In the genomic region with DNA sequence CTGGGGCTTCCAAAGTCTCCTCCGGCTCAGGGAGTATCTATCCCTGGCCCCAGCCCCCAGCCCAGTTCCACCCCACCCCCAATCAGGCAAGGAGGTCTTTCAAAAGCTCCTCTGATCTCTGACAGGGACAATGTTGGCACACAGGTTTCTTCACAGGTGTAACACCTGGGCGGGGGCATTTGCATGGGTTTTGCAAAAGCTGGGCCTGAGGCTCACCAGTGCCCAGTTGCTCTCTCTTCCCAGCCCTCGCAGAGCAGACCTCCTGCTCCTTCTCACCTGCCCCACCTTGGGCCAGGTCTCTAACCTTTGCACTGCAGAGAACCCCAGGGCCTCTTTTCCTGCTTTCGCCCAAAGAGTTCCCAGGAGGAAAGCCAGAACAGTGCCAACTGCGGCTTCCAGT, we compare ENCODE assay signal across 1 cellular context.
TF ChIP-seq lines count a peak whose summit lies in the region.

No MANE protein-coding gene starts in this region.

TF ChIP-seq in HepG2, 621 proteins besides CTCF, POLR2A, EP300 and RAD21:
- TF ChIP-seq ZSCAN22 (CRISPR knock-in tag; IDR thresholded peaks at IDR 0.05) (no peak), HNRNPL (IDR thresholded peaks at IDR 0.05; ENCODE audit: low read depth, low read length) (no peak), NFKBIZ (CRISPR knock-in tag; IDR thresholded peaks at IDR 0.05) (no peak), FOXC1 (CRISPR knock-in tag; IDR thresholded peaks at IDR 0.05; ENCODE audit: borderline replicate concordance) (no peak), ELF4 (CRISPR knock-in tag; IDR thresholded peaks at IDR 0.05; ENCODE audit: borderline replicate concordance) (no peak), ZEB1 (IDR thresholded peaks at IDR 0.05; ENCODE audit: insufficient replicate concordance, low read depth) (peak; percentile 28), ATAD3A (CRISPR knock-in tag; IDR thresholded peaks at IDR 0.05) (no peak), JUN (CRISPR knock-in tag; IDR thresholded peaks at IDR 0.05) (no peak), ZFY (CRISPR knock-in tag; IDR thresholded peaks at IDR 0.05) (peak; percentile 2; the same call in 1 of the 2 replicates)
- TF ChIP-seq, protein P1, sequence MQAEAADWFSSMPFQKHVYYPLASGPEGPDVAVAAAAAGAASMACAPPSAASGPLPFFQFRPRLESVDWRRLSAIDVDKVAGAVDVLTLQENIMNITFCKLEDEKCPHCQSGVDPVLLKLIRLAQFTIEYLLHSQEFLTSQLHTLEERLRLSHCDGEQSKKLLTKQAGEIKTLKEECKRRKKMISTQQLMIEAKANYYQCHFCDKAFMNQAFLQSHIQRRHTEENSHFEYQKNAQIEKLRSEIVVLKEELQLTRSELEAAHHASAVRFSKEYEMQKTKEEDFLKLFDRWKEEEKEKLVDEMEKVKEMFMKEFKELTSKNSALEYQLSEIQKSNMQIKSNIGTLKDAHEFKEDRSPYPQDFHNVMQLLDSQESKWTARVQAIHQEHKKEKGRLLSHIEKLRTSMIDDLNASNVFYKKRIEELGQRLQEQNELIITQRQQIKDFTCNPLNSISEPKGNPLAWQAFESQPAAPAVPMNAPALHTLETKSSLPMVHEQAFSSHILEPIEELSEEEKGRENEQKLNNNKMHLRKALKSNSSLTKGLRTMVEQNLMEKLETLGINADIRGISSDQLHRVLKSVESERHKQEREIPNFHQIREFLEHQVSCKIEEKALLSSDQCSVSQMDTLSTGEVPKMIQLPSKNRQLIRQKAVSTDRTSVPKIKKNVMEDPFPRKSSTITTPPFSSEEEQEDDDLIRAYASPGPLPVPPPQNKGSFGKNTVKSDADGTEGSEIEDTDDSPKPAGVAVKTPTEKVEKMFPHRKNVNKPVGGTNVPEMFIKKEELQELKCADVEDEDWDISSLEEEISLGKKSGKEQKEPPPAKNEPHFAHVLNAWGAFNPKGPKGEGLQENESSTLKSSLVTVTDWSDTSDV (CRISPR knock-in tag; IDR thresholded peaks at IDR 0.05): no peak
TF ChIP-seq in HepG2: peak in this region for 2.
